In genomic region chr7:74030861-74031260, GRCh38 we compare ENCODE assay signal across 22 cellular contexts. TPM values are rescaled to one million over a fixed set of nuclear protein-coding genes. Genes with fewer than 3 reads are reported as not detected.
A peak's percentile ranks its signal among the peaks of the same experiment; 100 is the strongest.
DNase-seq lines count a peak whose midpoint lies in the region; ATAC-seq and TF ChIP-seq lines count a peak whose summit lies in the region.
"Had no signal": no experiment of that assay in that cellular context is flagged by ENCODE, and none has a peak within 500 bp of the region (broad histone marks: within the 10 kb centered on the region; RNA-seq: fewer than 3 reads in every experiment).

No MANE protein-coding gene starts in this region.

- TF ChIP-seq CTCF in heart right ventricle (IDR thresholded peaks at IDR 0.05) (no peak), lower lobe of right lung (IDR thresholded peaks at IDR 0.05) (no peak), stomach (IDR thresholded peaks at IDR 0.05) (no peak)
- TF ChIP-seq CTCF in CD4-positive, alpha-beta T cell (IDR thresholded peaks at IDR 0.05), result no peak

- ATAC-seq in heart right ventricle (no peak), Right ventricle myocardium superior (ENCODE audit: poor library complexity) (no peak), lower lobe of right lung (no peak)
- no peak for ATAC-seq in activated CD8-positive, alpha-beta memory T cell treated with anti-CD3 and anti-CD28 coated beads, Interleukin-2, amount 10 ng/mL, durations not matched to agents 7 days and 5 days
- ATAC-seq in CD4-positive, alpha-beta T cell (ENCODE audit: poor library complexity), result no peak
- ATAC-seq: activated T-helper 17 cell treated with anti-CD3 and anti-CD28 coated beads, Interleukin-2, amount 50 U/mL, for 72 hours had no signal

- H3K9me3 ChIP-seq in heart right ventricle, result no peaks in the 10 kb centered on the region
- no peaks in the 10 kb centered on the region for H3K9me3 ChIP-seq in lower lobe of right lung
- no peaks in the 10 kb centered on the region for H3K9me3 ChIP-seq in stomach
- no peaks in the 10 kb centered on the region for H3K9me3 ChIP-seq in CD4-positive, alpha-beta T cell (ENCODE audit: control insufficient read depth, low read length)
- H3K9me3 ChIP-seq: colonic mucosa, right lobe of liver had no signal

- H3K27me3 ChIP-seq in heart right ventricle (peaks cover 0 to 50% (median 5%) of the 10 kb centered on the region in 7 donors), lower lobe of right lung (ENCODE audit: low read depth) (peaks cover 23% of the 10 kb centered on the region), stomach (peaks cover 0 to 46% (median 17%) of the 10 kb centered on the region in 3 donors)
- H3K27me3 ChIP-seq in CD4-positive, alpha-beta T cell (ENCODE audit: control insufficient read depth, insufficient read depth, low read length), result peaks cover 48% of the 10 kb centered on the region
- H3K27me3 ChIP-seq: colonic mucosa, right lobe of liver had no signal

- POLR2A ChIA-PET in CD4-positive, alpha-beta T cell (lab: Charles Lee), result interaction anchor here (0.7 kb wide), 1 partner anchor 147 kb away, joined by 3 read pairs; no protein-coding TSS in a partner anchor

- CTCF ChIA-PET in activated CD8-positive, alpha-beta memory T cell treated with anti-CD3 and anti-CD28 coated beads, Interleukin-2, amount 10 ng/mL, durations not matched to agents 7 days and 5 days (lab: Charles Lee), result no interaction called here
- CTCF ChIA-PET in CD4-positive, alpha-beta T cell (lab: Charles Lee), result no interaction called here

- H3K27ac Mint-ChIP-seq in activated T-helper 2 cell treated with anti-CD3 and anti-CD28 coated beads, Interferon-gamma antibody, Interleukin-2, Interleukin-4, amounts not matched to agents 10 μg/mL and 5 μg/mL and 100 μg/mL, durations not matched to agents 14 hours and 24 hours and 36 hours, result no peak overlapping the region
- H3K27ac Mint-ChIP-seq in activated CD8-positive, alpha-beta memory T cell treated with anti-CD3 and anti-CD28 coated beads, Interleukin-2, amount 10 ng/mL, durations not matched to agents 7 days and 5 days, result no peak overlapping the region
- H3K27ac Mint-ChIP-seq in CD4-positive, alpha-beta T cell, result no peak overlapping the region
- H3K27ac Mint-ChIP-seq: activated T-helper 17 cell treated with anti-CD3 and anti-CD28 coated beads, Interleukin-2, amount 50 U/mL, for 72 hours; memory B cell; nephron progenitor cell had no signal

- no peaks in the 10 kb centered on the region for H3K4me1 Mint-ChIP-seq in activated T-helper 2 cell treated with anti-CD3 and anti-CD28 coated beads, Interferon-gamma antibody, Interleukin-2, Interleukin-4, amounts not matched to agents 10 μg/mL and 5 μg/mL and 100 μg/mL, durations not matched to agents 14 hours and 24 hours and 36 hours (ENCODE audit: low read depth)
- peaks cover 3% of the 10 kb centered on the region for H3K4me1 Mint-ChIP-seq in activated CD8-positive, alpha-beta memory T cell treated with anti-CD3 and anti-CD28 coated beads, Interleukin-2, amount 10 ng/mL, durations not matched to agents 7 days and 5 days
- peaks cover 11% of the 10 kb centered on the region for H3K4me1 Mint-ChIP-seq in CD4-positive, alpha-beta T cell (ENCODE audit: low read depth)

- H3K4me1 ChIP-seq in heart right ventricle, result peaks cover 18 to 85% (median 47%) of the 10 kb centered on the region in 9 donors
- peaks cover 67% of the 10 kb centered on the region for H3K4me1 ChIP-seq in lower lobe of right lung
- peaks cover 39 to 91% (median 79%) of the 10 kb centered on the region in 4 donors for H3K4me1 ChIP-seq in stomach
- H3K4me1 ChIP-seq: colonic mucosa had no signal

- intact Hi-C loops in heart right ventricle (cut with DNase I) (loop anchor here in 1 of 10 donors (5.0 kb wide), 2 partner anchors 51 to 139 kb away; partner anchors contain the start of gene LIMK1), Right ventricle myocardium superior (cut with DNase I) (no loop called here), lower lobe of right lung (cut with DNase I) (no loop called here), stomach (cut with DNase I; ENCODE audit: low total_unique reads) (no loop called here)
- intact Hi-C loops in activated T-helper 2 cell treated with anti-CD3 and anti-CD28 coated beads, Interferon-gamma antibody, Interleukin-2, Interleukin-4, amounts not matched to agents 10 μg/mL and 5 μg/mL and 100 μg/mL, durations not matched to agents 14 hours and 24 hours and 36 hours (cut with micrococcal nuclease), result no loop called here
- intact Hi-C loops in CD4-positive, alpha-beta T cell (cut with DNase I, micrococcal nuclease), result no loop called here

- TF ChIP-seq EP300 in stomach (IDR thresholded peaks at IDR 0.05), result no peak

- H3K27ac ChIP-seq in heart right ventricle, result peak overlapping the region in 7 of 10 donors; percentile 49 to 92 (median 75)
- H3K27ac ChIP-seq in lower lobe of right lung, result peak overlapping the region; percentile 49
- peak overlapping the region in 4 of 5 donors; percentile 68 to 80 (median 74) for H3K27ac ChIP-seq in stomach
- H3K27ac ChIP-seq in CD4-positive, alpha-beta T cell (ENCODE audit: low read depth, low read length), result no peak overlapping the region
- H3K27ac ChIP-seq: C4-2B, colonic mucosa, epithelial cell of prostate, right lobe of liver had no signal

- no peaks in the 10 kb centered on the region for H3K9me3 Mint-ChIP-seq in activated T-helper 2 cell treated with anti-CD3 and anti-CD28 coated beads, Interferon-gamma antibody, Interleukin-2, Interleukin-4, amounts not matched to agents 10 μg/mL and 5 μg/mL and 100 μg/mL, durations not matched to agents 14 hours and 24 hours and 36 hours
- no peaks in the 10 kb centered on the region for H3K9me3 Mint-ChIP-seq in activated CD8-positive, alpha-beta memory T cell treated with anti-CD3 and anti-CD28 coated beads, Interleukin-2, amount 10 ng/mL, durations not matched to agents 7 days and 5 days (ENCODE audit: low read depth)
- H3K9me3 Mint-ChIP-seq in CD4-positive, alpha-beta T cell, result no peaks in the 10 kb centered on the region
- H3K9me3 Mint-ChIP-seq: activated T-helper 17 cell treated with anti-CD3 and anti-CD28 coated beads, Interleukin-2, amount 50 U/mL, for 72 hours; immature natural killer cell; memory B cell; nephron progenitor cell had no signal

- H3K4me3 Mint-ChIP-seq in activated T-helper 2 cell treated with anti-CD3 and anti-CD28 coated beads, Interferon-gamma antibody, Interleukin-2, Interleukin-4, amounts not matched to agents 10 μg/mL and 5 μg/mL and 100 μg/mL, durations not matched to agents 14 hours and 24 hours and 36 hours (ENCODE audit: low read depth), result no peak overlapping the region
- no peak overlapping the region for H3K4me3 Mint-ChIP-seq in activated CD8-positive, alpha-beta memory T cell treated with anti-CD3 and anti-CD28 coated beads, Interleukin-2, amount 10 ng/mL, durations not matched to agents 7 days and 5 days
- no peak overlapping the region for H3K4me3 Mint-ChIP-seq in CD4-positive, alpha-beta T cell
- H3K4me3 Mint-ChIP-seq: activated T-helper 17 cell treated with anti-CD3 and anti-CD28 coated beads, Interleukin-2, amount 50 U/mL, for 72 hours; immature natural killer cell; memory B cell; nephron progenitor cell had no signal

- H3K36me3 ChIP-seq in heart right ventricle, result peaks cover 0 to 13% (median 0%) of the 10 kb centered on the region in 9 donors
- peaks cover 11% of the 10 kb centered on the region for H3K36me3 ChIP-seq in lower lobe of right lung
- H3K36me3 ChIP-seq in stomach, result peaks cover 0 to 8% (median 5%) of the 10 kb centered on the region in 4 donors
- H3K36me3 ChIP-seq: colonic mucosa, right lobe of liver had no signal

- H3K4me3 ChIP-seq in heart right ventricle (peak overlapping the region in 8 of 10 donors; percentile 46 to 77 (median 60)), lower lobe of right lung (peak overlapping the region; percentile 60), stomach (peak overlapping the region; percentile 2 to 66 (median 58))
- H3K4me3 ChIP-seq: colonic mucosa, right lobe of liver had no signal

- peaks cover 39% of the 10 kb centered on the region for H3K27me3 Mint-ChIP-seq in activated T-helper 2 cell treated with anti-CD3 and anti-CD28 coated beads, Interferon-gamma antibody, Interleukin-2, Interleukin-4, amounts not matched to agents 10 μg/mL and 5 μg/mL and 100 μg/mL, durations not matched to agents 14 hours and 24 hours and 36 hours (ENCODE audit: low read depth)
- peaks cover 45% of the 10 kb centered on the region for H3K27me3 Mint-ChIP-seq in activated CD8-positive, alpha-beta memory T cell treated with anti-CD3 and anti-CD28 coated beads, Interleukin-2, amount 10 ng/mL, durations not matched to agents 7 days and 5 days
- peaks cover 44% of the 10 kb centered on the region for H3K27me3 Mint-ChIP-seq in CD4-positive, alpha-beta T cell

- TF ChIP-seq POLR2A in stomach (IDR thresholded peaks at IDR 0.05), result no peak

- no peak for DNase-seq in heart right ventricle
- no peak for DNase-seq in Right ventricle myocardium superior
- no peak for DNase-seq in lower lobe of right lung
- no peak for DNase-seq in stomach
- DNase-seq in activated gamma-delta T cell (lab: John Stamatoyannopoulos, UW), result no peak
- no peak for DNase-seq in activated T-helper 2 cell treated with anti-CD3 and anti-CD28 coated beads, Interferon-gamma antibody, Interleukin-2, Interleukin-4, amounts not matched to agents 10 μg/mL and 5 μg/mL and 100 μg/mL, durations not matched to agents 14 hours and 24 hours and 36 hours (ENCODE audit: low spot score)
- no peak for DNase-seq in activated CD8-positive, alpha-beta memory T cell treated with anti-CD3 and anti-CD28 coated beads, Interleukin-2, amount 10 ng/mL, durations not matched to agents 7 days and 5 days
- no peak for DNase-seq in CD4-positive, alpha-beta T cell
- DNase-seq: activated CD4-positive, CD25-positive, alpha-beta regulatory T cell; colonic mucosa; DMS153; immature natural killer cell; NCI-H2029 treated with DMSO at 0.1 percent for 48 hours; NCI-H510A; nephron progenitor cell; right lobe of liver; stimulated activated CD4-positive, alpha-beta T cell treated with anti-CD3 and anti-CD28 coated beads, Interleukin-1b, Interleukin-23, amount 100 ng/mL, for 48 hours; T-helper 2 cell had no signal

- WGBS in heart right ventricle, 2 donors, result 67 to 70% methylated on average over 7 of the region's 7 CpGs
- WGBS in stomach, 5 donors, result 54 to 74% (median 62%) methylated on average over 7 of the region's 7 CpGs

- H3K36me3 Mint-ChIP-seq in activated T-helper 2 cell treated with anti-CD3 and anti-CD28 coated beads, Interferon-gamma antibody, Interleukin-2, Interleukin-4, amounts not matched to agents 10 μg/mL and 5 μg/mL and 100 μg/mL, durations not matched to agents 14 hours and 24 hours and 36 hours (ENCODE audit: low read depth), result no peaks in the 10 kb centered on the region
- no peaks in the 10 kb centered on the region for H3K36me3 Mint-ChIP-seq in activated CD8-positive, alpha-beta memory T cell treated with anti-CD3 and anti-CD28 coated beads, Interleukin-2, amount 10 ng/mL, durations not matched to agents 7 days and 5 days
- no peaks in the 10 kb centered on the region for H3K36me3 Mint-ChIP-seq in CD4-positive, alpha-beta T cell (ENCODE audit: low read depth)
- H3K36me3 Mint-ChIP-seq: immature natural killer cell, memory B cell had no signal

RNA-seq across cellular contexts. Expression of gene ELN, which starts 2.9 kb away (rescaled TPM):
- 10 to 100 TPM; 14.2 to 65.0 (median 22.0) TPM for total RNA-seq in heart right ventricle
- polyA plus RNA-seq in heart right ventricle, result 10 to 100 TPM; 65.8 to 99.8 TPM
- 33.2 TPM for total RNA-seq in Right ventricle myocardium superior
- 83.3 TPM for total RNA-seq in lower lobe of right lung
- total RNA-seq in stomach, result 100 to 1,000 TPM in 3 of 5 donors, 10 to 100 TPM in 2; 30.3 to 274 (median 122) TPM
- 10 to 100 TPM; 19.4 to 57.6 (median 28.8) TPM for polyA plus RNA-seq in stomach
- total RNA-seq in activated T-helper 2 cell treated with anti-CD3 and anti-CD28 coated beads, Interferon-gamma antibody, Interleukin-2, Interleukin-4, amounts not matched to agents 10 μg/mL and 5 μg/mL and 100 μg/mL, durations not matched to agents 14 hours and 24 hours and 36 hours, result not detected in 2 replicates
- total RNA-seq in activated CD8-positive, alpha-beta memory T cell treated with anti-CD3 and anti-CD28 coated beads, Interleukin-2, amount 10 ng/mL, durations not matched to agents 7 days and 5 days, result not detected
- not detected for total RNA-seq in CD4-positive, alpha-beta T cell
- total RNA-seq: activated T-helper 17 cell treated with anti-CD3 and anti-CD28 coated beads, Interleukin-2, amount 50 U/mL, for 72 hours had no signal
- polyA plus RNA-seq: immature natural killer cell had no signal

RNA-seq across cellular contexts. Expression of gene LIMK1, which starts 52.7 kb away (rescaled TPM):
- total RNA-seq in heart right ventricle (10 to 100 TPM in 5 of 10 donors, 1 to 10 TPM in 5; 6.1 to 17.3 (median 9.9) TPM), Right ventricle myocardium superior (8.6 TPM), lower lobe of right lung (48.6 TPM), stomach (10 to 100 TPM in 3 of 5 donors, 1 to 10 TPM in 2; 2.9 to 21.0 (median 10.1) TPM)
- polyA plus RNA-seq in heart right ventricle (1 to 10 TPM; 5.0 to 6.6 TPM), stomach (10 to 100 TPM in 1 of 3 donors, 1 to 10 TPM in 2; 6.0 to 26.6 (median 7.2) TPM)
- 29.6 and 34.4 TPM in 2 replicates for total RNA-seq in activated T-helper 2 cell treated with anti-CD3 and anti-CD28 coated beads, Interferon-gamma antibody, Interleukin-2, Interleukin-4, amounts not matched to agents 10 μg/mL and 5 μg/mL and 100 μg/mL, durations not matched to agents 14 hours and 24 hours and 36 hours
- total RNA-seq in activated CD8-positive, alpha-beta memory T cell treated with anti-CD3 and anti-CD28 coated beads, Interleukin-2, amount 10 ng/mL, durations not matched to agents 7 days and 5 days, result 10 to 100 TPM; 44.8 to 49.5 TPM
- 1 to 10 TPM; 7.8 to 8.2 TPM for total RNA-seq in CD4-positive, alpha-beta T cell

Comparison
In these comparisons a context has a peak if more than half of its experiments do, and no peak if none do; other contexts are left out.
1. RNA of gene ELN, which starts 2.9 kb away (total RNA-seq): 30.3 to 274 TPM in stomach, 83.3 TPM in lower lobe of right lung (single experiment), 33.2 TPM in Right ventricle myocardium superior (single experiment) and 14.2 to 65.0 TPM in heart right ventricle; not detected in activated CD8-positive, alpha-beta memory T cell treated with anti-CD3 and anti-CD28 coated beads, Interleukin-2, amount 10 ng/mL, durations not matched to agents 7 days and 5 days, not detected in activated T-helper 2 cell treated with anti-CD3 and anti-CD28 coated beads, Interferon-gamma antibody, Interleukin-2, Interleukin-4, amounts not matched to agents 10 μg/mL and 5 μg/mL and 100 μg/mL, durations not matched to agents 14 hours and 24 hours and 36 hours and not detected in CD4-positive, alpha-beta T cell; every median in the first group is over 10 times any median in the second.
2. Peak in every context shown above with its lines, with median percentiles within 50 percentile points of each other: H3K4me3 ChIP-seq.